23 cellular contexts compared by ENCODE assay signal in genomic region chrX:40469316-40469715, GRCh38.
"Had no signal": no experiment of that assay in that cellular context is flagged by ENCODE, and none has a peak within 500 bp of the region (broad histone marks: within the 10 kb centered on the region; RNA-seq: fewer than 3 reads in every experiment).

No MANE protein-coding gene starts in this region.

- H3K4me1 ChIP-seq: psoas muscle, thyroid gland had no signal

- H3K36me3 ChIP-seq: lower lobe of right lung, neutrophil, sigmoid colon, stomach, thyroid gland had no signal

- H3K9me3 ChIP-seq: lower lobe of right lung, neutrophil, psoas muscle, sigmoid colon, thyroid gland had no signal

- H3K27ac ChIP-seq: lower lobe of right lung, neutrophil, psoas muscle, stomach, thyroid gland had no signal

- DNase-seq: effector CD8-positive, alpha-beta T cell; erythroblast; hypothalamus; immature natural killer cell; islet precursor cell; kidney glomerular epithelial cell; left ventricle myocardium superior; lower lobe of right lung; naive B cell; psoas muscle; right cardiac atrium; sigmoid colon; stimulated activated CD4-positive, alpha-beta T cell treated with anti-CD3 and anti-CD28 coated beads, Interleukin-4, amount 100 ng/mL, for 24 hours; stimulated activated naive CD4-positive, alpha-beta T cell treated with Interleukin-2 at 50 U/mL for 16 hours; stomach; thyroid gland had no signal

- FAIRE-seq: endothelial cell of umbilical vein, frontal cortex had no signal

- H3K27ac Mint-ChIP-seq: immature natural killer cell; natural killer cell treated with Interleukin-12 subunit alpha and Interleukin-12 subunit beta and Interleukin-15 and Interleukin-18, amount 100 ng/mL, for 72 hours; stimulated activated effector memory CD8-positive, alpha-beta T cell treated with anti-CD3 and anti-CD28 coated beads, Interleukin-12 subunit alpha, Interleukin-12 subunit beta, amount 100 ng/mL, for 72 hours had no signal

- H3K4me3 ChIP-seq: lower lobe of right lung, psoas muscle, sigmoid colon, stomach, thyroid gland had no signal

- H3K9me3 Mint-ChIP-seq: dendritic cell treated with granulocyte-macrophage colony-stimulating factor and Interleukin-4, amounts not matched to agents 40 ng/mL and 50 ng/mL, for 4 days; immature natural killer cell; natural killer cell treated with Interleukin-12 subunit alpha and Interleukin-12 subunit beta and Interleukin-15 and Interleukin-18, amount 100 ng/mL, for 72 hours; stimulated activated effector memory CD8-positive, alpha-beta T cell treated with anti-CD3 and anti-CD28 coated beads, Interleukin-12 subunit alpha, Interleukin-12 subunit beta, amount 100 ng/mL, for 72 hours had no signal

- H3K36me3 Mint-ChIP-seq: immature natural killer cell; naive B cell; natural killer cell treated with Interleukin-12 subunit alpha and Interleukin-12 subunit beta and Interleukin-15 and Interleukin-18, amount 100 ng/mL, for 72 hours; stimulated activated effector memory CD8-positive, alpha-beta T cell treated with anti-CD3 and anti-CD28 coated beads, Interleukin-12 subunit alpha, Interleukin-12 subunit beta, amount 100 ng/mL, for 72 hours had no signal

- H3K27me3 ChIP-seq: sigmoid colon, thyroid gland had no signal

- ATAC-seq: left ventricle myocardium superior; lower lobe of right lung; natural killer cell treated with Interleukin-12 subunit alpha and Interleukin-12 subunit beta and Interleukin-15 and Interleukin-18, amount 100 ng/mL, for 72 hours; psoas muscle had no signal

- H3K4me3 Mint-ChIP-seq: dendritic cell treated with granulocyte-macrophage colony-stimulating factor and Interleukin-4, amounts not matched to agents 40 ng/mL and 50 ng/mL, for 4 days; immature natural killer cell; naive B cell; natural killer cell treated with Interleukin-12 subunit alpha and Interleukin-12 subunit beta and Interleukin-15 and Interleukin-18, amount 100 ng/mL, for 72 hours; neural crest cell; stimulated activated effector memory CD8-positive, alpha-beta T cell treated with anti-CD3 and anti-CD28 coated beads, Interleukin-12 subunit alpha, Interleukin-12 subunit beta, amount 100 ng/mL, for 72 hours had no signal
